In the genomic region with DNA sequence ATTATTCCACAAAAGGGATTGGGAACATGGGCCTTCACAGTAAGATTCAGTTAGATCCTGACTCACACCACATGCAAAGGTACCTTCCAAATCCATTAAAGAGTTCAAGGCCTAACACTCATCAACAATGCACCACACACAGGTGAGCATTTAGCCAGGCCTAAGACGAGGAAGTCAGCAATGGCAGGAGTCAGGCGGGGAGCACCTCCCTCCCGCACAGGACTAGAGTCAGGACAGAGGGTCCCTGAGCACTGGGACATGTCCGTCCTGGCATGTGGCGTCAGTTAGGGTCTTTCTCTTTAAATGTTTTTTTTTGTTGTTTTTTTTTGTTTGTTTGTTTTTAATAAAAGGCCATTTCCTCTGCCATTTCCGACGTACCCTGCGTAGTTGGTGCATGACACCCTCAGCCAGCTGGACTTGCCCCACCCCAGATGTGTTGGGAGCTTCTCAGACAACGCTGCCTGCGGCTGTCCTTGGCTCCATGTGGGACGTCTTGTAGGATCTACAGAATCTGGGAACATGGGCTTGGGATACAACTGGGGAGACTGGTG, we compare ENCODE assay signal across 19 cellular contexts.
"Had no signal": no experiment of that assay in that cellular context is flagged by ENCODE, and none has a peak within 500 bp of the region (broad histone marks: within the 10 kb centered on the region; RNA-seq: fewer than 3 reads in every experiment).

No MANE protein-coding gene starts in this region.

- H3K27ac ChIP-seq: cardiac muscle cell, foreskin keratinocyte, neutrophil, thyroid gland had no signal

- H3K4me1 Mint-ChIP-seq: activated naive CD8-positive, alpha-beta T cell treated with anti-CD3 and anti-CD28 coated beads, Interleukin-2, amount 10 ng/mL, durations not matched to agents 7 days and 5 days; naive thymus-derived CD8-positive, alpha-beta T cell; T-helper 17 cell had no signal

- H3K36me3 Mint-ChIP-seq: activated CD4-positive, alpha-beta memory T cell treated with anti-CD3 and anti-CD28 coated beads for 36 hours; activated naive CD8-positive, alpha-beta T cell treated with anti-CD3 and anti-CD28 coated beads, Interleukin-2, amount 10 ng/mL, durations not matched to agents 7 days and 5 days; naive thymus-derived CD8-positive, alpha-beta T cell had no signal

- H3K9me3 Mint-ChIP-seq: activated CD4-positive, alpha-beta memory T cell treated with anti-CD3 and anti-CD28 coated beads for 36 hours; activated naive CD8-positive, alpha-beta T cell treated with anti-CD3 and anti-CD28 coated beads, Interleukin-2, amount 10 ng/mL, durations not matched to agents 7 days and 5 days; effector memory CD8-positive, alpha-beta T cell had no signal

- H3K4me3 Mint-ChIP-seq: activated CD4-positive, alpha-beta memory T cell treated with anti-CD3 and anti-CD28 coated beads for 36 hours; activated naive CD8-positive, alpha-beta T cell treated with anti-CD3 and anti-CD28 coated beads, Interleukin-2, amount 10 ng/mL, durations not matched to agents 7 days and 5 days; effector memory CD8-positive, alpha-beta T cell; naive thymus-derived CD8-positive, alpha-beta T cell; T-helper 17 cell had no signal

- DNase-seq: activated CD4-positive, alpha-beta memory T cell treated with anti-CD3 and anti-CD28 coated beads for 36 hours; activated CD4-positive, alpha-beta T cell treated with anti-CD3 and anti-CD28 coated beads for 4 hours; activated naive CD4-positive, alpha-beta T cell treated with Interleukin-2 at 50 U/mL for 16 hours; activated naive CD8-positive, alpha-beta T cell treated with anti-CD3 and anti-CD28 coated beads, Interleukin-2, amount 10 ng/mL, durations not matched to agents 7 days and 5 days; activated T-cell treated with anti-CD3 and anti-CD28 coated beads for 4 hours; amygdala; effector memory CD8-positive, alpha-beta T cell; foreskin keratinocyte; glutamatergic neuron; hypothalamus; kidney glomerular epithelial cell; left ventricle myocardium superior; mucosa of descending colon; naive thymus-derived CD8-positive, alpha-beta T cell; stimulated activated naive CD4-positive, alpha-beta T cell treated with Interleukin-2 at 50 U/mL for 16 hours; T-helper 17 cell; thyroid gland had no signal

- H3K27ac Mint-ChIP-seq: activated CD4-positive, alpha-beta memory T cell treated with anti-CD3 and anti-CD28 coated beads for 36 hours; activated naive CD8-positive, alpha-beta T cell treated with anti-CD3 and anti-CD28 coated beads, Interleukin-2, amount 10 ng/mL, durations not matched to agents 7 days and 5 days; effector memory CD8-positive, alpha-beta T cell; T-helper 17 cell had no signal

- H3K4me1 ChIP-seq: foreskin keratinocyte, thyroid gland had no signal

- ATAC-seq: effector memory CD8-positive, alpha-beta T cell; foreskin keratinocyte; left ventricle myocardium superior; naive thymus-derived CD8-positive, alpha-beta T cell; T-helper 17 cell had no signal

- H3K9me3 ChIP-seq: mucosa of descending colon, neutrophil, thyroid gland had no signal

- H3K27me3 ChIP-seq: cardiac muscle cell, foreskin keratinocyte, neutrophil, thyroid gland had no signal

- H3K27me3 Mint-ChIP-seq: activated naive CD8-positive, alpha-beta T cell treated with anti-CD3 and anti-CD28 coated beads, Interleukin-2, amount 10 ng/mL, durations not matched to agents 7 days and 5 days had no signal
